11 cellular contexts compared by ENCODE assay signal in genomic region chr6:17093692-17094091, GRCh38. TPM values are rescaled to one million over a fixed set of nuclear protein-coding genes. Genes with fewer than 3 reads are reported as not detected.
DNase-seq lines count a peak whose midpoint lies in the region; ATAC-seq and TF ChIP-seq lines count a peak whose summit lies in the region.
"Had no signal": no experiment of that assay in that cellular context is flagged by ENCODE, and none has a peak within 500 bp of the region (broad histone marks: within the 10 kb centered on the region; RNA-seq: fewer than 3 reads in every experiment).

No MANE protein-coding gene starts in this region.

- DNase-seq in Calu3 (peak; percentile 30), HFF-Myc (ENCODE audit: extremely low read depth, low read depth) (no peak), RWPE2 (ENCODE audit: low spot score) (no peak), glutamatergic neuron (peak; percentile 19), stomach (no peak), mesenchymal stem cell (no peak)
- DNase-seq: aorta, MV-4-11, SHP77 had no signal

- no TSS peak for BruUV-seq in Calu3 (replicated peaks; lab: Mats Ljungman, UMichigan)

- H3K9me3 ChIP-seq in RWPE2 (ENCODE audit: severe bottlenecking) (no peaks in the 10 kb centered on the region), stomach (no peaks in the 10 kb centered on the region), mesenchymal stem cell (ENCODE audit: control insufficient read depth, low read length) (no peaks in the 10 kb centered on the region)

- H3K36me3 Mint-ChIP-seq in Calu3 (ENCODE audit: insufficient read depth, unreplicated experiment) (no peaks in the 10 kb centered on the region), glutamatergic neuron (ENCODE audit: unreplicated experiment) (no peaks in the 10 kb centered on the region)

- H4K8ac ChIP-seq in mesenchymal stem cell (ENCODE audit: low read length): no peak overlapping the region

- H3K4me1 Mint-ChIP-seq in Calu3 (ENCODE audit: low read depth, unreplicated experiment) (peaks cover 10% of the 10 kb centered on the region), glutamatergic neuron (ENCODE audit: low read depth, unreplicated experiment) (no peaks in the 10 kb centered on the region)

- H2BK5ac ChIP-seq in mesenchymal stem cell (ENCODE audit: low read depth, low read length, poor library complexity, severe bottlenecking): no peak overlapping the region

- H2AFZ ChIP-seq in mesenchymal stem cell (ENCODE audit: low read depth, low read length): no peak overlapping the region

- no peaks in the 10 kb centered on the region for H3K79me1 ChIP-seq in mesenchymal stem cell (replicated peaks; ENCODE audit: low read length, poor library complexity, severe bottlenecking)

- H3K9me3 Mint-ChIP-seq in Calu3 (ENCODE audit: low read depth, unreplicated experiment) (peaks cover 2% of the 10 kb centered on the region), glutamatergic neuron (ENCODE audit: unreplicated experiment) (no peaks in the 10 kb centered on the region)

- intact Hi-C loops in Calu3 (cut with micrococcal nuclease; ENCODE audit: unreplicated experiment): no loop called here
- intact Hi-C loops in stomach (cut with DNase I; ENCODE audit: low total_unique reads): no loop called here

- H3K27me3 ChIP-seq in RWPE2 (ENCODE audit: insufficient read depth, poor library complexity, severe bottlenecking) (no peaks in the 10 kb centered on the region), stomach (peaks cover 0 to 7% (median 0%) of the 10 kb centered on the region in 3 donors), mesenchymal stem cell (ENCODE audit: control insufficient read depth in 1 of 2, insufficient read depth in 1 of 2, low read length in 2 of 2) (peaks cover 0 to 6% of the 10 kb centered on the region in 2 experiments)

- H3K27ac ChIP-seq in RWPE2 (ENCODE audit: poor library complexity, severe bottlenecking) (no peak overlapping the region), stomach (no peak overlapping the region), mesenchymal stem cell (ENCODE audit: low read length, poor library complexity, severe bottlenecking) (no peak overlapping the region)

- H3K27me3 Mint-ChIP-seq in Calu3 (ENCODE audit: unreplicated experiment) (no peaks in the 10 kb centered on the region), glutamatergic neuron (ENCODE audit: unreplicated experiment) (peaks cover 1% of the 10 kb centered on the region)

- no peak overlapping the region for H2BK12ac ChIP-seq in mesenchymal stem cell (ENCODE audit: low read length in 2 of 2)

- H3K27ac Mint-ChIP-seq in Calu3 (ENCODE audit: unreplicated experiment): no peak overlapping the region
- H3K27ac Mint-ChIP-seq in glutamatergic neuron (ENCODE audit: unreplicated experiment): no peak overlapping the region

- H3K4me3 ChIP-seq in HFF-Myc (replicated peaks; ENCODE audit: low read depth, low read length): no peak overlapping the region
- H3K4me3 ChIP-seq in RWPE2 (ENCODE audit: severe bottlenecking): no peak overlapping the region
- H3K4me3 ChIP-seq in stomach: no peak overlapping the region
- no peak overlapping the region for H3K4me3 ChIP-seq in mesenchymal stem cell (ENCODE audit: insufficient read depth in 1 of 2, low read depth in 1 of 2, low read length in 2 of 2)

- H3K9ac ChIP-seq in mesenchymal stem cell (ENCODE audit: low read length): no peak overlapping the region

- no peak overlapping the region for H4K91ac ChIP-seq in mesenchymal stem cell (ENCODE audit: low read length)

- H2AK5ac ChIP-seq in mesenchymal stem cell (ENCODE audit: low read length, severe bottlenecking): no peak overlapping the region

- H3K36me3 ChIP-seq in RWPE2 (ENCODE audit: low read depth): no peaks in the 10 kb centered on the region
- H3K36me3 ChIP-seq in stomach: no peaks in the 10 kb centered on the region
- H3K36me3 ChIP-seq in mesenchymal stem cell (ENCODE audit: control insufficient read depth in 1 of 2, insufficient read depth in 2 of 2, low read depth in 1 of 2, low read length in 2 of 2): no peaks in the 10 kb centered on the region

- no peak overlapping the region for H3K14ac ChIP-seq in mesenchymal stem cell (ENCODE audit: low read length in 2 of 2)

- H3K4me2 ChIP-seq in mesenchymal stem cell (ENCODE audit: low read length, poor library complexity, severe bottlenecking): no peak overlapping the region

- CTCF ChIA-PET in Calu3 (lab: Charles Lee): no interaction called here

- TF ChIP-seq CTCF in Calu3 (IDR thresholded peaks at IDR 0.05; ENCODE audit: unreplicated experiment): no peak
- TF ChIP-seq CTCF in HFF-Myc (IDR thresholded peaks at IDR 0.05; ENCODE audit: low read depth, low read length, missing control alignments): peak; percentile 48
- TF ChIP-seq CTCF in RWPE2 (IDR thresholded peaks at IDR 0.05; ENCODE audit: poor library complexity, severe bottlenecking): peak; percentile 40
- no peak for TF ChIP-seq CTCF in glutamatergic neuron (IDR thresholded peaks at IDR 0.05; ENCODE audit: partially characterized antibody, unreplicated experiment)
- no peak for TF ChIP-seq CTCF in stomach (IDR thresholded peaks at IDR 0.05)

- H2BK120ac ChIP-seq in mesenchymal stem cell (ENCODE audit: low read depth, low read length): no peak overlapping the region

- H3K4me3 Mint-ChIP-seq in Calu3 (ENCODE audit: low read depth, unreplicated experiment): no peak overlapping the region
- H3K4me3 Mint-ChIP-seq in glutamatergic neuron (ENCODE audit: unreplicated experiment): no peak overlapping the region

- no peak for TF ChIP-seq EP300 in stomach (IDR thresholded peaks at IDR 0.05)

- H3K4ac ChIP-seq in mesenchymal stem cell (ENCODE audit: low read depth in 1 of 2, low read length in 2 of 2): no peak overlapping the region

- no peak for TF ChIP-seq POLR2A in stomach (IDR thresholded peaks at IDR 0.05)

- no peak overlapping the region for H3K23ac ChIP-seq in mesenchymal stem cell (ENCODE audit: low read length in 2 of 2)

- no peak overlapping the region for H2BK15ac ChIP-seq in mesenchymal stem cell (ENCODE audit: low read depth, poor library complexity, severe bottlenecking)

- no peaks in the 10 kb centered on the region for H3K4me1 ChIP-seq in RWPE2 (ENCODE audit: insufficient read depth, poor library complexity, severe bottlenecking)
- H3K4me1 ChIP-seq in stomach: peaks cover 0 to 12% (median 5%) of the 10 kb centered on the region in 4 donors
- H3K4me1 ChIP-seq in mesenchymal stem cell (ENCODE audit: control insufficient read depth, insufficient read depth, low read depth, low read length): no peaks in the 10 kb centered on the region

- 47 to 57% (median 51%) methylated on average over 5 to 6 of the region's 6 CpGs for WGBS in stomach, 5 donors
- WGBS in mesenchymal stem cell: 64% methylated on average over 5 of the region's 6 CpGs

- ATAC-seq in RWPE2 (ENCODE audit: low read depth) (peak; percentile 33; the same call in 1 of the 3 replicates), GM18861 (IDR thresholded peaks at IDR 0.05; ENCODE audit: unreplicated experiment) (no peak), HG02678 (IDR thresholded peaks at IDR 0.05; ENCODE audit: unreplicated experiment) (no peak)

- no peak overlapping the region for H3K18ac ChIP-seq in mesenchymal stem cell (ENCODE audit: low read depth in 1 of 2, low read length in 2 of 2)

RNA-seq across cellular contexts. Expression of gene STMND1, which starts 8.2 kb away (rescaled TPM):
- 0.68 and 0.73 TPM in 2 replicates for total RNA-seq in Calu3 (2022)
- not detected for total RNA-seq in glutamatergic neuron (ENCODE audit: unreplicated experiment)
- total RNA-seq in stomach: not detected
- not detected for polyA plus RNA-seq in stomach
- polyA plus RNA-seq in mesenchymal stem cell (2013, experiment 1 of 2): not detected
- polyA plus RNA-seq in mesenchymal stem cell (2013, experiment 2 of 2): not detected
- total RNA-seq: aorta had no signal
- polyA plus RNA-seq: aorta had no signal

Comparison
In these comparisons a context has a peak if more than half of its experiments do, and no peak if none do; other contexts are left out.
1. DNase-seq: peak in Calu3 (single experiment) and glutamatergic neuron (single experiment); none in HFF-Myc (single experiment), RWPE2 (single experiment), stomach (single experiment) and mesenchymal stem cell (single experiment).
2. CTCF ChIP-seq: peak in HFF-Myc (single experiment) and RWPE2 (single experiment); none in Calu3 (single experiment), glutamatergic neuron (single experiment) and stomach (0 of 7).